23 cellular contexts compared by ENCODE assay signal in the genomic region with DNA sequence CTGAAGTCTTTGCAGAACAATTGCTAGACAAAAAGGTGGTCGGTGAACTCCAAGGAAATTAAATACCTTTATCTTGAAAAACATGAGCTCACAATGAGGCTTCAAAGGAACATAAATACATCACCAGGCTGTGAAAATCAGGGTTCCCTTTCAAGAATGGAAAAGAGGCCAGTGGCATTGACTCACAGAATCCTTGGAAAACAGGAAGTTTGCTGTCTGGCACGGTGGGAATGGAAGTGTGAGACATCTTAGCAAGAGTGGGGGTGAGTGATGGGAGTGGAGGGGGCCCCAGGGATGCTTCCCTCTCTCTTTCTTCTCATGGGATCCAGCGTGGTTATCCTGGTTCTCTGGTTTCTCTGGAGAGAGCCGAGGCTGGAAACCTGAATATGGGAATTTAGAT. TPM values are rescaled to one million over a fixed set of nuclear protein-coding genes. Genes with fewer than 3 reads are reported as not detected.
DNase-seq lines count a peak whose midpoint lies in the region; TF ChIP-seq lines count a peak whose summit lies in the region.
"Had no signal": no experiment of that assay in that cellular context is flagged by ENCODE, and none has a peak within 500 bp of the region (broad histone marks: within the 10 kb centered on the region; RNA-seq: fewer than 3 reads in every experiment).

No MANE protein-coding gene starts in this region.

- H3K36me3 Mint-ChIP-seq in brain: no peaks in the 10 kb centered on the region

- peak overlapping the region; percentile 6 to 78 (median 36) for H3K27ac Mint-ChIP-seq in brain
- H3K27ac Mint-ChIP-seq: CD4-positive, alpha-beta T cell; HFFc6 had no signal

- intact Hi-C loops in sigmoid colon (cut with DNase I) (no loop called here), colonic mucosa (cut with DNase I) (no loop called here)

- H3K4me1 ChIP-seq in sigmoid colon (no peaks in the 10 kb centered on the region), colonic mucosa (no peaks in the 10 kb centered on the region)
- H3K4me1 ChIP-seq: BLaER1, Peyer's patch had no signal

- WGBS in sigmoid colon, 2 donors: 35 to 40% methylated on average over 4 of the region's 4 CpGs

- H3K4me1 Mint-ChIP-seq in brain: peaks cover 22% of the 10 kb centered on the region

- no peak for TF ChIP-seq CTCF in brain (conservative IDR thresholded peaks at IDR 0.05)
- no peak for TF ChIP-seq CTCF in sigmoid colon (IDR thresholded peaks at IDR 0.05)
- TF ChIP-seq CTCF in colonic mucosa (IDR thresholded peaks at IDR 0.05): no peak

- H3K9me3 Mint-ChIP-seq in brain: no peaks in the 10 kb centered on the region
- H3K9me3 Mint-ChIP-seq: CD4-positive, alpha-beta T cell; HFFc6 had no signal

- H3K27me3 ChIP-seq in sigmoid colon: peaks cover 0 to 4% (median 0%) of the 10 kb centered on the region in 3 donors
- H3K27me3 ChIP-seq in colonic mucosa: no peaks in the 10 kb centered on the region
- H3K27me3 ChIP-seq: BLaER1, Peyer's patch, SJCRH30 had no signal

- TF ChIP-seq POLR2A in sigmoid colon (IDR thresholded peaks at IDR 0.05): no peak

- peak; percentile 27 for DNase-seq in LHCN-M2 (ENCODE audit: low read depth)
- DNase-seq in inferior parietal cortex (ENCODE audit: extremely low spot score): peak; percentile 23
- DNase-seq in pulmonary artery endothelial cell (ENCODE audit: low read depth, low spot score): peak; percentile 19
- DNase-seq in NOMO-1 (lab: John Stamatoyannopoulos, UW; ENCODE audit: unreplicated experiment in 2 of 2): no peak
- no peak for DNase-seq in LoVo (ENCODE audit: low spot score)
- no peak for DNase-seq in sigmoid colon
- no peak for DNase-seq in colonic mucosa
- DNase-seq: CD4-positive, alpha-beta T cell; COR-L47; DMS79; H7; HFFc6; KBM-7; NCI-H1417 treated with DMSO at 0.1 percent for 48 hours; NCI-H187; NCI-H2227 treated with DMSO at 0.1 percent for 48 hours; NCI-H510A; NCI-H774; Peyer's patch; SJCRH30 had no signal

- no peak overlapping the region for H3K4me3 ChIP-seq in sigmoid colon
- no peak overlapping the region for H3K4me3 ChIP-seq in colonic mucosa
- H3K4me3 ChIP-seq: BLaER1, GM12878, Peyer's patch, SJCRH30 had no signal

- peak overlapping the region in 2 of 5 experiments; percentile 33 to 75 for H3K4me3 Mint-ChIP-seq in brain
- H3K4me3 Mint-ChIP-seq: CD4-positive, alpha-beta T cell; HFFc6 had no signal

- H3K27me3 Mint-ChIP-seq in brain: peaks cover 16% of the 10 kb centered on the region

- H3K9me3 ChIP-seq in sigmoid colon (no peaks in the 10 kb centered on the region), colonic mucosa (no peaks in the 10 kb centered on the region)
- H3K9me3 ChIP-seq: BLaER1, Peyer's patch, SJCRH30 had no signal

- H3K36me3 ChIP-seq in sigmoid colon: no peaks in the 10 kb centered on the region
- no peaks in the 10 kb centered on the region for H3K36me3 ChIP-seq in colonic mucosa
- H3K36me3 ChIP-seq: BLaER1, Peyer's patch, SJCRH30 had no signal

- H3K27ac ChIP-seq in sigmoid colon (no peak overlapping the region), colonic mucosa (no peak overlapping the region)
- H3K27ac ChIP-seq: BLaER1, Peyer's patch, SJCRH30 had no signal

- H3K9ac ChIP-seq in colonic mucosa (ENCODE audit: low read depth in 2 of 2, low read length in 2 of 2): no peak overlapping the region
- H3K9ac ChIP-seq: BLaER1 had no signal

- no peak for TF ChIP-seq EP300 in sigmoid colon (IDR thresholded peaks at IDR 0.05)

RNA-seq across cellular contexts. Expression of a gene that starts 48.9 kb away (rescaled TPM):
- total RNA-seq in LHCN-M2 (2014; rRNA removed) (13.4 and 19.2 TPM in 2 replicates), pulmonary artery endothelial cell (24.5 and 25.3 TPM in 2 replicates), sigmoid colon (10 to 100 TPM; 22.4 to 53.3 (median 39.0) TPM), colonic mucosa (10 to 100 TPM in 1 of 2 donors, 1 to 10 TPM in 1; 7.5 to 10.1 TPM)
- polyA plus RNA-seq in LHCN-M2 (2012): 4.4 TPM
- polyA plus RNA-seq in brain (ENCODE audit: insufficient read depth, low read depth, low replicate concordance) (6.4 TPM), sigmoid colon (1 to 10 TPM; 4.2 to 4.8 (median 4.4) TPM)

Comparison
In these comparisons a context has a peak if more than half of its experiments do, and no peak if none do; other contexts are left out.
1. DNase-seq: peak in LHCN-M2 (single experiment), inferior parietal cortex (single experiment) and pulmonary artery endothelial cell (single experiment); none in NOMO-1 (0 of 2), LoVo (single experiment), sigmoid colon (single experiment) and colonic mucosa (single experiment).